ENCODE assay signal across 9 cellular contexts in genomic region chr3:47041114-47041513, GRCh38.
"Had no signal": no experiment of that assay in that cellular context is flagged by ENCODE, and none has a peak within 500 bp of the region (broad histone marks: within the 10 kb centered on the region; RNA-seq: fewer than 3 reads in every experiment).

No MANE protein-coding gene starts in this region.

- H3K9me3 Mint-ChIP-seq: H9 had no signal

- DNase-seq: H9, HCEC 1CT, IMR-90, KBM-7 had no signal

- H3K4me1 Mint-ChIP-seq: GM23338, H9 had no signal

- H3K4me3 ChIP-seq: GM23338 had no signal

- ATAC-seq: GM23338 had no signal

- H3K27ac Mint-ChIP-seq: GM23338, H9 had no signal

- H3K4me3 Mint-ChIP-seq: GM23338, H9 had no signal

- H3K27ac ChIP-seq: KMS-11 had no signal

- FAIRE-seq: H1, H54, HTR-8/SVneo had no signal
